ENCODE assay signal across 9 cellular contexts in the genomic region with DNA sequence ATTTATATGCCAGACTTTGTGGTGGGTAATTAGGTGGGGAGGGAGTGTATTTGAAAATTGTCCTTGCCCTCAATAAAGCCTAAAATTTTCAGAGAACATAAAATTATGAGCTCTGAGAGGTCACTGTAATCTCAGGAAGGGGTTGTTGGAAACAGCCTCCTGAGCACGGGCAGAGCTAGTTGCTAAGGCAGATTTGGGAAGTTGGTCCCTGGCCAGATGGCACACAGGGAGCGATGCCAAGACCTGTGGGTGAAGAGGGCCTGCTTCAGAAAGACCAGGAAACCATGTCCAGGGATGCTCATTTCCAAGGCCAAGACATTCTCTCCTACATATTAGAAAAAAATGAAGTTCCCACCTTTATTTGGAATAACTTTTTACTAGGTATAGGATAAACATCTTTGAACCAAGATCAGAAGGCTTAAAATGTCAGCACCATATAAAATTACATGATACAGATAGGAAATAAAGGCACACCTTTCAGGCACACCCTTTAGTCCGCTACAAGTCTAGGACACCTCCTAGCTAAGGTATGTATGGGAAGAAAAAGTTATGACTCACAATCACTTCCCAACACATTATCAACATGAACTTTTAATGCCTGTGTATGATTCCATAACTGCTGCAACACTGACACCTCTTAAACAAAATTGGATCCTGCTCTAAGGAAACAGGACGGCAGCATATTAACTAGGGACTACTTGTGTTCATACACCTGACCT. TPM values are rescaled to one million over a fixed set of nuclear protein-coding genes. Genes with fewer than 3 reads are reported as not detected.
A peak's percentile ranks its signal among the peaks of the same experiment; 100 is the strongest.
DNase-seq lines count a peak whose midpoint lies in the region; ATAC-seq, FAIRE-seq and TF ChIP-seq lines count a peak whose summit lies in the region.
"Had no signal": no experiment of that assay in that cellular context is flagged by ENCODE, and none has a peak within 500 bp of the region (broad histone marks: within the 10 kb centered on the region; RNA-seq: fewer than 3 reads in every experiment).

No MANE protein-coding gene starts in this region.

- no peak overlapping the region for H2BK120ac ChIP-seq in neuronal stem cell (ENCODE audit: low read depth, low read length)

- H2BK5ac ChIP-seq in neuronal stem cell (ENCODE audit: low read length): no peak overlapping the region

- no peak for TF ChIP-seq POLR2A in GM12892 (IDR thresholded peaks at IDR 0.05; ENCODE audit: low read depth, low read length)

- FAIRE-seq in GM12892 (lab: Jason Lieb, UNC): no peak
- FAIRE-seq: K562 had no signal

- DNase-seq in Ammon's horn (ENCODE audit: low spot score) (peak; percentile 53), LoVo (ENCODE audit: low spot score) (peak; percentile 84), caudate nucleus (lab: John Stamatoyannopoulos, UW) (peak in 10 of 61 donors; percentile 0 to 85 (median 4)), GM12892 (ENCODE audit: insufficient read length) (no peak), neuronal stem cell (ENCODE audit: low spot score) (no peak)
- no peak for DNase-seq in naive thymus-derived CD8-positive, alpha-beta T cell
- no peak for DNase-seq in activated CD4-positive, CD25-positive, alpha-beta regulatory T cell treated with anti-CD3 and anti-CD28 coated beads, Interleukin-2, amount 50 U/mL, for 72 hours

- peaks cover 9 to 28% (median 25%) of the 10 kb centered on the region in 4 donors for H3K4me1 Mint-ChIP-seq in naive thymus-derived CD8-positive, alpha-beta T cell

- H3K23ac ChIP-seq in neuronal stem cell (ENCODE audit: low read depth, low read length, poor library complexity): no peak overlapping the region

- no peak overlapping the region for H2BK15ac ChIP-seq in neuronal stem cell (ENCODE audit: low read length)

- no peak overlapping the region for H3K14ac ChIP-seq in neuronal stem cell (ENCODE audit: low read length)

- peaks cover 4% of the 10 kb centered on the region for H3K79me1 ChIP-seq in neuronal stem cell (ENCODE audit: low read depth, low read length)

- POLR2A ChIA-PET in naive thymus-derived CD8-positive, alpha-beta T cell (lab: Charles Lee): no interaction called here

- WGBS in neuronal stem cell (ENCODE audit: extremely low coverage in 2 of 2, insufficient read length in 2 of 2, insufficient replicate concordance in 1 of 2), 2 donors: no CpG with 5 or more reads among the region's 4 CpGs

- H3K27me3 Mint-ChIP-seq in naive thymus-derived CD8-positive, alpha-beta T cell: peaks cover 10 to 34% (median 13%) of the 10 kb centered on the region in 5 donors

- H2BK12ac ChIP-seq in neuronal stem cell (ENCODE audit: low read length): no peak overlapping the region

- no peak overlapping the region for H3K4me3 ChIP-seq in neuronal stem cell (ENCODE audit: low read length in 2 of 2)
- H3K4me3 ChIP-seq: K562 had no signal

- no peak overlapping the region for H4K8ac ChIP-seq in neuronal stem cell (ENCODE audit: low read depth, low read length)

- H3K27me3 ChIP-seq in neuronal stem cell (ENCODE audit: control insufficient read depth in 3 of 3, insufficient read depth in 3 of 3, low read depth in 1 of 3, low read length in 3 of 3): peaks cover 0 to 20% (median 0%) of the 10 kb centered on the region in 3 experiments

- no peak overlapping the region for H3K18ac ChIP-seq in neuronal stem cell (ENCODE audit: low read length)

- H3K4me1 ChIP-seq in neuronal stem cell (ENCODE audit: control insufficient read depth in 2 of 2, insufficient read depth in 1 of 2, low read depth in 1 of 2, low read length in 2 of 2): peaks cover 0 to 6% of the 10 kb centered on the region in 2 donors

- no peaks in the 10 kb centered on the region for H3K9me3 Mint-ChIP-seq in naive thymus-derived CD8-positive, alpha-beta T cell

- no peak overlapping the region for H3K4ac ChIP-seq in neuronal stem cell (ENCODE audit: low read length)

- H3K9me3 ChIP-seq in neuronal stem cell (replicated peaks in 1 of 2; ENCODE audit: control insufficient read depth in 2 of 2, insufficient read depth in 1 of 2, low read depth in 1 of 2, low read length in 2 of 2): no peaks in the 10 kb centered on the region

- no peak overlapping the region for H2AK5ac ChIP-seq in neuronal stem cell (ENCODE audit: low read depth, low read length)

- H4K91ac ChIP-seq in neuronal stem cell (ENCODE audit: low read depth, low read length, poor library complexity): no peak overlapping the region

- peak overlapping the region in 6 of 10 donors; percentile 95 to 99 (median 96) for H3K4me3 Mint-ChIP-seq in naive thymus-derived CD8-positive, alpha-beta T cell

- H3K36me3 ChIP-seq in neuronal stem cell (replicated peaks in 1 of 2; ENCODE audit: control insufficient read depth in 2 of 2, insufficient read depth in 2 of 2, low read length in 2 of 2): no peaks in the 10 kb centered on the region

- no peak overlapping the region for H3K4me2 ChIP-seq in neuronal stem cell (ENCODE audit: insufficient read depth, low read length, poor library complexity, severe bottlenecking)

- H3K36me3 Mint-ChIP-seq in naive thymus-derived CD8-positive, alpha-beta T cell: no peaks in the 10 kb centered on the region

- ATAC-seq in naive thymus-derived CD8-positive, alpha-beta T cell: no peak
- no peak for ATAC-seq in HG03159 (IDR thresholded peaks at IDR 0.05; ENCODE audit: unreplicated experiment)
- ATAC-seq: K562 had no signal

- no peak overlapping the region for H2AFZ ChIP-seq in neuronal stem cell (ENCODE audit: low read length)

- no peak overlapping the region for H3K9ac ChIP-seq in neuronal stem cell (ENCODE audit: low read depth, low read length, poor library complexity)

- H3K27ac Mint-ChIP-seq in naive thymus-derived CD8-positive, alpha-beta T cell: no peak overlapping the region

- H3K27ac ChIP-seq in caudate nucleus (ENCODE audit: low read depth, low read length) (peak overlapping the region; percentile 20), neuronal stem cell (replicated peaks; ENCODE audit: low read length) (no peak overlapping the region)

RNA-seq across cellular contexts. Expression of gene PPP3CA, which starts 2.2 kb away (rescaled TPM):
- 10 to 100 TPM; 22.8 to 23.7 TPM for total RNA-seq in naive thymus-derived CD8-positive, alpha-beta T cell
- 1 to 10 TPM; 2.8 to 7.4 (median 6.1) TPM for polyA plus RNA-seq in naive thymus-derived CD8-positive, alpha-beta T cell
- polyA plus RNA-seq in GM12892 (2012; ENCODE audit: missing spikeins): 3.3 TPM
- 40.5 TPM for polyA plus RNA-seq in neuronal stem cell (2013, experiment 1 of 2)
- polyA plus RNA-seq in neuronal stem cell (2013, experiment 2 of 2): 43.8 TPM

Comparison
In these comparisons a context has a peak if more than half of its experiments do, and no peak if none do; other contexts are left out.
1. DNase-seq: peak in Ammon's horn (single experiment) and LoVo (single experiment); none in naive thymus-derived CD8-positive, alpha-beta T cell (0 of 10), GM12892 (single experiment), activated CD4-positive, CD25-positive, alpha-beta regulatory T cell treated with anti-CD3 and anti-CD28 coated beads, Interleukin-2, amount 50 U/mL, for 72 hours (single experiment) and neuronal stem cell (single experiment).